In genomic region chr2:24008672-24009366, GRCh38 we compare ENCODE assay signal across 29 cellular contexts. TPM values are rescaled to one million over a fixed set of nuclear protein-coding genes. Genes with fewer than 3 reads are reported as not detected.
DNase-seq lines count a peak whose midpoint lies in the region; ATAC-seq, FAIRE-seq and TF ChIP-seq lines count a peak whose summit lies in the region.
"Had no signal": no experiment of that assay in that cellular context is flagged by ENCODE, and none has a peak within 500 bp of the region (broad histone marks: within the 10 kb centered on the region; RNA-seq: fewer than 3 reads in every experiment).

No MANE protein-coding gene starts in this region.

- TF ChIP-seq CTCF in Calu3 (IDR thresholded peaks at IDR 0.05; ENCODE audit: unreplicated experiment) (no peak), astrocyte (IDR thresholded peaks at IDR 0.05; ENCODE audit: insufficient read depth, low read depth, low read length) (no peak), keratinocyte (optimal IDR thresholded peaks at IDR 0.05 in 1 of 3, IDR thresholded peaks at IDR 0.05 in 1 of 3, conservative IDR thresholded peaks at IDR 0.05 in 1 of 3; ENCODE audit: extremely low read depth in 1 of 3, insufficient read depth in 2 of 3, low read length in 3 of 3) (no peak), Peyer's patch (IDR thresholded peaks at IDR 0.05) (no peak)

- no TSS peak for BruUV-seq in Calu3 (replicated peaks; lab: Mats Ljungman, UMichigan)

- peak overlapping the region; percentile 51 for H3K4me3 Mint-ChIP-seq in Calu3 (ENCODE audit: low read depth, unreplicated experiment)
- H3K4me3 Mint-ChIP-seq in astrocyte (ENCODE audit: unreplicated experiment), result no peak overlapping the region
- H3K4me3 Mint-ChIP-seq: activated CD4-positive, alpha-beta memory T cell treated with anti-CD3 and anti-CD28 coated beads for 36 hours; activated naive CD4-positive, alpha-beta T cell treated with anti-CD3 and anti-CD28 coated beads, Interleukin-2, amount 10 ng/mL, durations not matched to agents 7 days and 5 days had no signal

- H3K9me3 Mint-ChIP-seq in Calu3 (ENCODE audit: low read depth, unreplicated experiment) (no peaks in the 10 kb centered on the region), astrocyte (ENCODE audit: unreplicated experiment) (no peaks in the 10 kb centered on the region)
- H3K9me3 Mint-ChIP-seq: activated CD4-positive, alpha-beta memory T cell treated with anti-CD3 and anti-CD28 coated beads for 36 hours; activated naive CD4-positive, alpha-beta T cell treated with anti-CD3 and anti-CD28 coated beads, Interleukin-2, amount 10 ng/mL, durations not matched to agents 7 days and 5 days; naive B cell; stimulated activated naive B cell treated with anti-CD40 and anti-IgM and Interleukin-4, amounts not matched to agents 10 μg/mL and 1 μg/mL and 100 μg/mL, for 72 hours had no signal

- H4K20me1 ChIP-seq in astrocyte (ENCODE audit: insufficient read depth, low read length) (no peaks in the 10 kb centered on the region), keratinocyte (ENCODE audit: control insufficient read depth, extremely low read depth, insufficient read depth, low read length) (peaks cover 3% of the 10 kb centered on the region)

- no peak for TF ChIP-seq POLR2A in Peyer's patch (IDR thresholded peaks at IDR 0.05)

- H2AFZ ChIP-seq in astrocyte (ENCODE audit: low read depth, low read length), result no peak overlapping the region
- H2AFZ ChIP-seq in keratinocyte (ENCODE audit: control insufficient read depth, low read length), result no peak overlapping the region

- DNase-seq in Calu3, result no peak
- DNase-seq in astrocyte (ENCODE audit: low read depth), result no peak
- no peak for DNase-seq in keratinocyte (ENCODE audit: low read depth, low spot score)
- peak; percentile 58 for DNase-seq in renal cortical epithelial cell (ENCODE audit: low read depth)
- DNase-seq in NCI-H2196 treated with DMSO at 0.1 percent for 48 hours (lab: John Stamatoyannopoulos, UW; ENCODE audit: unreplicated experiment), result no peak
- DNase-seq in Peyer's patch, result no peak
- DNase-seq: activated CD4-positive, alpha-beta memory T cell treated with anti-CD3 and anti-CD28 coated beads for 36 hours; activated CD4-positive, alpha-beta T cell treated with anti-CD3 and anti-CD28 coated beads for 1 hour; activated naive CD4-positive, alpha-beta T cell treated with anti-CD3 and anti-CD28 coated beads, Interleukin-2, amount 10 ng/mL, durations not matched to agents 7 days and 5 days; amniotic stem cell; brain microvascular endothelial cell; DMS 273 treated with DMSO at 0.1 percent for 48 hours; H7; hypothalamus; Kasumi-1; MV-4-11; naive B cell; NCI-H1436 treated with DMSO at 0.1 percent for 48 hours; NCI-H345; NCI-H748 treated with DMSO at 0.1 percent for 48 hours; ovary; SHP77 treated with DMSO at 0.1 percent for 48 hours; stimulated activated naive B cell treated with anti-CD40 and anti-IgM and Interleukin-4, amounts not matched to agents 10 μg/mL and 1 μg/mL and 100 μg/mL, for 72 hours had no signal

- H3K27ac Mint-ChIP-seq in Calu3 (ENCODE audit: unreplicated experiment), result no peak overlapping the region
- H3K27ac Mint-ChIP-seq in astrocyte (ENCODE audit: unreplicated experiment), result no peak overlapping the region
- H3K27ac Mint-ChIP-seq: activated CD4-positive, alpha-beta memory T cell treated with anti-CD3 and anti-CD28 coated beads for 36 hours; activated naive CD4-positive, alpha-beta T cell treated with anti-CD3 and anti-CD28 coated beads, Interleukin-2, amount 10 ng/mL, durations not matched to agents 7 days and 5 days; naive B cell; stimulated activated naive B cell treated with anti-CD40 and anti-IgM and Interleukin-4, amounts not matched to agents 10 μg/mL and 1 μg/mL and 100 μg/mL, for 72 hours had no signal

- H3K27me3 ChIP-seq in astrocyte (ENCODE audit: insufficient read depth, low read length) (peaks cover 10% of the 10 kb centered on the region), keratinocyte (ENCODE audit: control insufficient read depth, extremely low read depth, insufficient read depth, low read length) (peaks cover 33% of the 10 kb centered on the region), Peyer's patch (peaks cover 0 to 16% of the 10 kb centered on the region in 2 donors)
- H3K27me3 ChIP-seq: brain microvascular endothelial cell, ovary had no signal

- CTCF ChIA-PET in Calu3 (lab: Charles Lee), result no interaction called here

- no peaks in the 10 kb centered on the region for H3K79me2 ChIP-seq in astrocyte (ENCODE audit: insufficient read depth, low read length)
- H3K79me2 ChIP-seq in keratinocyte (ENCODE audit: control insufficient read depth, insufficient read depth, low read length), result no peaks in the 10 kb centered on the region

- H3K4me3 ChIP-seq in astrocyte (ENCODE audit: insufficient read depth, low read depth, low read length) (no peak overlapping the region), keratinocyte (ENCODE audit: control insufficient read depth in 2 of 3, extremely low read depth in 1 of 3, insufficient read depth in 2 of 3, low read depth in 1 of 3, low read length in 3 of 3) (no peak overlapping the region), Peyer's patch (no peak overlapping the region)
- H3K4me3 ChIP-seq: ovary had no signal

- no peak for FAIRE-seq in astrocyte (lab: Jason Lieb, UNC)
- FAIRE-seq in keratinocyte (lab: Jason Lieb, UNC), result no peak
- FAIRE-seq: frontal cortex, GM18507, islet of Langerhans had no signal

- H3K9ac ChIP-seq in astrocyte (ENCODE audit: low read length), result no peak overlapping the region
- H3K9ac ChIP-seq in keratinocyte (ENCODE audit: control insufficient read depth, extremely low read depth, insufficient read depth, low read length), result no peak overlapping the region

- H3K36me3 Mint-ChIP-seq in Calu3 (ENCODE audit: insufficient read depth, unreplicated experiment) (no peaks in the 10 kb centered on the region), astrocyte (ENCODE audit: low read depth, unreplicated experiment) (no peaks in the 10 kb centered on the region)
- H3K36me3 Mint-ChIP-seq: activated CD4-positive, alpha-beta memory T cell treated with anti-CD3 and anti-CD28 coated beads for 36 hours; activated naive CD4-positive, alpha-beta T cell treated with anti-CD3 and anti-CD28 coated beads, Interleukin-2, amount 10 ng/mL, durations not matched to agents 7 days and 5 days; naive B cell; stimulated activated naive B cell treated with anti-CD40 and anti-IgM and Interleukin-4, amounts not matched to agents 10 μg/mL and 1 μg/mL and 100 μg/mL, for 72 hours had no signal

- H3K9me1 ChIP-seq in keratinocyte (ENCODE audit: control insufficient read depth, extremely low read depth, insufficient read depth, low read length), result no peaks in the 10 kb centered on the region

- H3K4me1 ChIP-seq in astrocyte (ENCODE audit: insufficient read depth, low read length) (peaks cover 7% of the 10 kb centered on the region), keratinocyte (ENCODE audit: control insufficient read depth, extremely low read depth, insufficient read depth, low read length) (no peaks in the 10 kb centered on the region), Peyer's patch (peaks cover 0 to 11% (median 6%) of the 10 kb centered on the region in 4 donors)

- ATAC-seq in GM21367 (IDR thresholded peaks at IDR 0.05; ENCODE audit: unreplicated experiment), result no peak

- H3K27me3 Mint-ChIP-seq in Calu3 (ENCODE audit: unreplicated experiment) (peaks cover 37% of the 10 kb centered on the region), astrocyte (ENCODE audit: low read depth, unreplicated experiment) (peaks cover 12% of the 10 kb centered on the region)

- H3K4me1 Mint-ChIP-seq in Calu3 (ENCODE audit: low read depth, unreplicated experiment) (peaks cover 9% of the 10 kb centered on the region), astrocyte (ENCODE audit: low read depth, unreplicated experiment) (no peaks in the 10 kb centered on the region)

- H3K9me3 ChIP-seq in astrocyte (ENCODE audit: insufficient read depth, low read depth, low read length), result no peaks in the 10 kb centered on the region
- no peaks in the 10 kb centered on the region for H3K9me3 ChIP-seq in keratinocyte (ENCODE audit: control insufficient read depth, low read depth, low read length)
- no peaks in the 10 kb centered on the region for H3K9me3 ChIP-seq in Peyer's patch
- H3K9me3 ChIP-seq: ovary, upper lobe of left lung had no signal

- H3K4me2 ChIP-seq in astrocyte (ENCODE audit: low read length), result peak overlapping the region; percentile 85
- H3K4me2 ChIP-seq in keratinocyte (ENCODE audit: control insufficient read depth, extremely low read depth, insufficient read depth, low read depth, low read length), result peak overlapping the region; percentile 16

- H3K27ac ChIP-seq in astrocyte (ENCODE audit: low read depth, low read length), result no peak overlapping the region
- no peak overlapping the region for H3K27ac ChIP-seq in keratinocyte (ENCODE audit: control insufficient read depth, insufficient read depth, low read length)
- no peak overlapping the region for H3K27ac ChIP-seq in Peyer's patch
- H3K27ac ChIP-seq: brain microvascular endothelial cell, dorsolateral prefrontal cortex, ovary, upper lobe of left lung had no signal

- intact Hi-C loops in Calu3 (cut with micrococcal nuclease; ENCODE audit: unreplicated experiment), result no loop called here

- H3K36me3 ChIP-seq in astrocyte (ENCODE audit: insufficient read depth, low read length) (no peaks in the 10 kb centered on the region), keratinocyte (ENCODE audit: control insufficient read depth in 2 of 2, extremely low read depth in 1 of 2, insufficient read depth in 2 of 2, low read length in 2 of 2) (no peaks in the 10 kb centered on the region), Peyer's patch (no peaks in the 10 kb centered on the region)
- H3K36me3 ChIP-seq: brain microvascular endothelial cell, ovary, upper lobe of left lung had no signal

- dilution Hi-C loops in keratinocyte (cut with MboI; ENCODE audit: extremely low pct_ligation_motif_present, low sequenced_read_pairs), result no loop called here

RNA-seq across cellular contexts. Expression of gene MFSD2B, which starts 1.1 kb away (rescaled TPM):
- 0.37 TPM in 1 of 2 replicates, not detected in the other for total RNA-seq in Calu3 (2022)
- 0.10 and 0.34 TPM in 2 replicates for total RNA-seq in astrocyte
- 0.03 to 0.12 TPM (median 0.10 TPM) in 3 replicates for polyA plus RNA-seq in keratinocyte
- not detected for polyA plus RNA-seq in keratinocyte (2011; ENCODE audit: low read depth)
- polyA plus RNA-seq in keratinocyte (2011; cell fraction: cytosol; rRNA removed), result 0.19 TPM in 1 of 2 replicates, not detected in the other
- 0.12 TPM in 1 of 2 replicates, not detected in the other for polyA plus RNA-seq in keratinocyte (2011; cell fraction: nucleus; rRNA removed)
- polyA plus RNA-seq in keratinocyte (2012; ENCODE audit: low replicate concordance), result 0.13 TPM in 1 of 2 replicates, not detected in the other
- 0.06 to 0.30 TPM in 2 of 3 replicates, not detected in the other for polyA minus RNA-seq in keratinocyte
- polyA minus RNA-seq in keratinocyte (2011; cell fraction: cytosol; rRNA and poly(A)+ RNA removed), result not detected
- polyA minus RNA-seq in keratinocyte (2011; cell fraction: nucleus; rRNA and poly(A)+ RNA removed), result 0.47 TPM in 1 of 2 replicates, not detected in the other
- total RNA-seq in renal cortical epithelial cell, result 0.05 and 0.35 TPM in 2 replicates
- total RNA-seq in Peyer's patch, result not detected

RNA-seq across cellular contexts. Expression of gene WDCP, which starts 38.4 kb away (rescaled TPM):
- total RNA-seq in Calu3 (2022), result 13.4 and 17.2 TPM in 2 replicates
- total RNA-seq in astrocyte, result 10.3 and 17.4 TPM in 2 replicates
- 10.8 to 11.4 TPM (median 11.0 TPM) in 3 replicates for polyA plus RNA-seq in keratinocyte
- polyA plus RNA-seq in keratinocyte (2011; ENCODE audit: low read depth), result 0.49 TPM
- polyA plus RNA-seq in keratinocyte (2011; cell fraction: cytosol; rRNA removed), result 4.3 and 8.4 TPM in 2 replicates
- 10.3 and 12.9 TPM in 2 replicates for polyA plus RNA-seq in keratinocyte (2011; cell fraction: nucleus; rRNA removed)
- polyA plus RNA-seq in keratinocyte (2012; ENCODE audit: low replicate concordance), result 1.7 and 6.1 TPM in 2 replicates
- 22.0 to 24.4 TPM (median 23.3 TPM) in 3 replicates for polyA minus RNA-seq in keratinocyte
- 3.6 TPM for polyA minus RNA-seq in keratinocyte (2011; cell fraction: cytosol; rRNA and poly(A)+ RNA removed)
- 6.9 and 16.8 TPM in 2 replicates for polyA minus RNA-seq in keratinocyte (2011; cell fraction: nucleus; rRNA and poly(A)+ RNA removed)
- 8.7 and 14.3 TPM in 2 replicates for total RNA-seq in renal cortical epithelial cell
- total RNA-seq in Peyer's patch, result 1 to 10 TPM; 3.3 to 5.8 (median 3.7) TPM

RNA-seq across cellular contexts. Expression of gene FKBP1B, which starts 40.7 kb away (rescaled TPM):
- total RNA-seq in Calu3 (2022) (5.9 and 8.2 TPM in 2 replicates), astrocyte (16.8 and 19.4 TPM in 2 replicates), renal cortical epithelial cell (21.3 and 28.5 TPM in 2 replicates), Peyer's patch (10 to 100 TPM in 2 of 4 donors, 1 to 10 TPM in 2; 6.7 to 16.3 (median 10.9) TPM)
- polyA plus RNA-seq in keratinocyte, result 21.9 to 27.9 TPM (median 24.5 TPM) in 3 replicates
- polyA plus RNA-seq in keratinocyte (2011; ENCODE audit: low read depth), result 2.3 TPM
- polyA plus RNA-seq in keratinocyte (2011; cell fraction: cytosol; rRNA removed), result 24.8 and 29.9 TPM in 2 replicates
- polyA plus RNA-seq in keratinocyte (2011; cell fraction: nucleus; rRNA removed), result 9.5 and 11.9 TPM in 2 replicates
- polyA plus RNA-seq in keratinocyte (2012; ENCODE audit: low replicate concordance), result 7.7 and 16.8 TPM in 2 replicates
- polyA minus RNA-seq in keratinocyte, result 9.1 to 16.9 TPM (median 14.9 TPM) in 3 replicates
- 5.8 TPM for polyA minus RNA-seq in keratinocyte (2011; cell fraction: cytosol; rRNA and poly(A)+ RNA removed)
- 1.7 and 2.9 TPM in 2 replicates for polyA minus RNA-seq in keratinocyte (2011; cell fraction: nucleus; rRNA and poly(A)+ RNA removed)
